Comparison of ENCODE assay signal across 1 cellular context in the genomic region with DNA sequence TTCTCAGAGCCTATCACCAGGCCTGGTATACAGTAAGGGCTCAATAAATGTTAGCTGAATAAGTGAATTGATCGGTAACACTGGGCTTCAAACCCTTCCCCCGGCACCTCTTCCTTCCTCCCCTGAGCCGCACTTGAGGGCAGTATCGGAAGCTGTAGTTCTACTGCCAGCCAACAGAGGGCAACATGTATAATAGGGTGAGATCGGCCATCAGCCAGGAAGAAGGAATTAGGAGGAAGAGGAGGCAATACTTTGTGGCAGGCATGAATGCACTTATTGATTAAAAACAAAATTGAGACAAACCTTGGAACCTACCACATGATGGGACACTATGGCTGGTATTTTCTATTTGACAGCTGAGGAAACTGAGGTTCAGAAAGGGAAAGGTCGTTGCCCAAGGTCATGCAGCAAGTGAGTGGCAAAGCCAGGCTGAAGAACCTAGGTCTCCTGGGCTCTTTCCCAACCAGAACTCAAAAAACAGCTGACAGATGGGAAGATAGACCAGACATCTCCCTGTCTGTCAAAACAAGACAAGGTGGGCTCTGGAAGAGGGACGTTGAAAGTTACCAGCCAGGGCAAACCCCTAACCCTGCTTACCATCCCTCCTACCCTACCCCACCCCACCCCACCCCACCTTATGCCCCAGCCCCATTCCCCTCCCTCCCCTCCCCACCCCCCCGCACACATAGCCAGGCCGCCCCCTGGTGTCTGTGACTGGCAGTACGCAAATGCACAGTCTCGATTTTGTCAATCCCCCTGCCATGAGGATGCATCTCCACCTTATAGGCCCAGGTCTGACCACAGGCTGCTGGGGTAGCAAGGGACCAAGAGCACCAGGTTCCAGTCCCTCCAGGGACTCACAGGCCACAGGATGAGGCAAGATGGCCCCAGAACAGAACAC.
TF ChIP-seq lines count a peak whose summit lies in the region.

No MANE protein-coding gene starts in this region.

TF ChIP-seq in K562, 482 proteins besides CTCF, POLR2A, EP300 and RAD21 (continued from another document and continues in another):
- TF ChIP-seq ZNF133 (CRISPR knock-in tag; IDR thresholded peaks at IDR 0.05) (no peak), ELK3 (CRISPR knock-in tag; IDR thresholded peaks at IDR 0.05) (no peak), ZNF12 (CRISPR knock-in tag; IDR thresholded peaks at IDR 0.05) (no peak), HMG20A (CRISPR knock-in tag; conservative IDR thresholded peaks at IDR 0.05) (no peak), NCOA4 (IDR thresholded peaks at IDR 0.05; ENCODE audit: partially characterized antibody) (no peak), SAFB2 (IDR thresholded peaks at IDR 0.05; ENCODE audit: borderline replicate concordance, low read depth, low read length, severe bottlenecking) (no peak), FOXJ2 (tag; IDR thresholded peaks at IDR 0.05) (no peak), EWSR1 (IDR thresholded peaks at IDR 0.05; ENCODE audit: borderline replicate concordance, low read depth, partially characterized antibody) (no peak), PRMT5 (CRISPR knock-in tag; IDR thresholded peaks at IDR 0.05) (no peak), ZNF197 (CRISPR knock-in tag; IDR thresholded peaks at IDR 0.05; ENCODE audit: low read depth) (peak; percentile 82; the same call in 1 of the 2 replicates), ZNF41 (CRISPR knock-in tag; conservative IDR thresholded peaks at IDR 0.05) (no peak), ZNF77 (CRISPR knock-in tag; IDR thresholded peaks at IDR 0.05) (no peak), PCBP1 (IDR thresholded peaks at IDR 0.05; ENCODE audit: low read depth, low read length, poor library complexity, severe bottlenecking) (no peak), ILK (tag; IDR thresholded peaks at IDR 0.05; ENCODE audit: borderline replicate concordance, low read depth) (no peak), GTF2F1 (IDR thresholded peaks at IDR 0.05; ENCODE audit: low read depth, low read length) (0 out of 2 replicates have a peak, but pooled peaks have one; percentile 26), TCF3 (CRISPR knock-in tag; IDR thresholded peaks at IDR 0.05) (no peak), HNRNPLL (IDR thresholded peaks at IDR 0.05; ENCODE audit: low read depth, low read length, poor library complexity, severe bottlenecking) (no peak), FOXP1 (CRISPR knock-in tag; IDR thresholded peaks at IDR 0.05) (no peak), NCOR1 (IDR thresholded peaks at IDR 0.05) (no peak), IRF1 (CRISPR knock-in tag; IDR thresholded peaks at IDR 0.05; ENCODE audit: borderline replicate concordance) (no peak), TCFL5 (CRISPR knock-in tag; conservative IDR thresholded peaks at IDR 0.05) (no peak), ELK1 (CRISPR knock-in tag; IDR thresholded peaks at IDR 0.05) (no peak), SLC30A9 (CRISPR knock-in tag; IDR thresholded peaks at IDR 0.05) (no peak), RUNX1 (IDR thresholded peaks at IDR 0.05; ENCODE audit: low read depth) (no peak), STAT5B (CRISPR knock-in tag; IDR thresholded peaks at IDR 0.05) (no peak), HDAC3 (IDR thresholded peaks at IDR 0.05; ENCODE audit: borderline replicate concordance, partially characterized antibody) (no peak), PHB2 (IDR thresholded peaks at IDR 0.05; ENCODE audit: low read depth) (no peak), FOXA1 (IDR thresholded peaks at IDR 0.05; ENCODE audit: borderline replicate concordance) (no peak), NR2F6 (CRISPR knock-in tag; IDR thresholded peaks at IDR 0.05) (no peak), E2F3 (CRISPR knock-in tag; IDR thresholded peaks at IDR 0.05) (no peak), NELFE (IDR thresholded peaks at IDR 0.05; ENCODE audit: insufficient read depth, insufficient read length) (no peak), CBX1 (IDR thresholded peaks at IDR 0.05; ENCODE audit: low read depth) (no peak; the same call in 1 of the 2 replicates), HNRNPK (IDR thresholded peaks at IDR 0.05; ENCODE audit: low read depth, low read length, poor library complexity, severe bottlenecking) (no peak), SIN3B (IDR thresholded peaks at IDR 0.05; ENCODE audit: low read depth) (no peak), ZNF592 (IDR thresholded peaks at IDR 0.05) (no peak), ZNF830 (CRISPR knock-in tag; IDR thresholded peaks at IDR 0.05) (no peak), TBL1XR1 (IDR thresholded peaks at IDR 0.05; ENCODE audit: low read length in 2 of 2) (no peak)
- TF ChIP-seq, protein P1, sequence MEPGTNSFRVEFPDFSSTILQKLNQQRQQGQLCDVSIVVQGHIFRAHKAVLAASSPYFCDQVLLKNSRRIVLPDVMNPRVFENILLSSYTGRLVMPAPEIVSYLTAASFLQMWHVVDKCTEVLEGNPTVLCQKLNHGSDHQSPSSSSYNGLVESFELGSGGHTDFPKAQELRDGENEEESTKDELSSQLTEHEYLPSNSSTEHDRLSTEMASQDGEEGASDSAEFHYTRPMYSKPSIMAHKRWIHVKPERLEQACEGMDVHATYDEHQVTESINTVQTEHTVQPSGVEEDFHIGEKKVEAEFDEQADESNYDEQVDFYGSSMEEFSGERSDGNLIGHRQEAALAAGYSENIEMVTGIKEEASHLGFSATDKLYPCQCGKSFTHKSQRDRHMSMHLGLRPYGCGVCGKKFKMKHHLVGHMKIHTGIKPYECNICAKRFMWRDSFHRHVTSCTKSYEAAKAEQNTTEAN (CRISPR knock-in tag; IDR thresholded peaks at IDR 0.05): no peak
- TF ChIP-seq, protein P2, sequence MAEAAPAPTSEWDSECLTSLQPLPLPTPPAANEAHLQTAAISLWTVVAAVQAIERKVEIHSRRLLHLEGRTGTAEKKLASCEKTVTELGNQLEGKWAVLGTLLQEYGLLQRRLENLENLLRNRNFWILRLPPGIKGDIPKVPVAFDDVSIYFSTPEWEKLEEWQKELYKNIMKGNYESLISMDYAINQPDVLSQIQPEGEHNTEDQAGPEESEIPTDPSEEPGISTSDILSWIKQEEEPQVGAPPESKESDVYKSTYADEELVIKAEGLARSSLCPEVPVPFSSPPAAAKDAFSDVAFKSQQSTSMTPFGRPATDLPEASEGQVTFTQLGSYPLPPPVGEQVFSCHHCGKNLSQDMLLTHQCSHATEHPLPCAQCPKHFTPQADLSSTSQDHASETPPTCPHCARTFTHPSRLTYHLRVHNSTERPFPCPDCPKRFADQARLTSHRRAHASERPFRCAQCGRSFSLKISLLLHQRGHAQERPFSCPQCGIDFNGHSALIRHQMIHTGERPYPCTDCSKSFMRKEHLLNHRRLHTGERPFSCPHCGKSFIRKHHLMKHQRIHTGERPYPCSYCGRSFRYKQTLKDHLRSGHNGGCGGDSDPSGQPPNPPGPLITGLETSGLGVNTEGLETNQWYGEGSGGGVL (CRISPR knock-in tag; IDR thresholded peaks at IDR 0.05): no peak
- TF ChIP-seq, protein P3, sequence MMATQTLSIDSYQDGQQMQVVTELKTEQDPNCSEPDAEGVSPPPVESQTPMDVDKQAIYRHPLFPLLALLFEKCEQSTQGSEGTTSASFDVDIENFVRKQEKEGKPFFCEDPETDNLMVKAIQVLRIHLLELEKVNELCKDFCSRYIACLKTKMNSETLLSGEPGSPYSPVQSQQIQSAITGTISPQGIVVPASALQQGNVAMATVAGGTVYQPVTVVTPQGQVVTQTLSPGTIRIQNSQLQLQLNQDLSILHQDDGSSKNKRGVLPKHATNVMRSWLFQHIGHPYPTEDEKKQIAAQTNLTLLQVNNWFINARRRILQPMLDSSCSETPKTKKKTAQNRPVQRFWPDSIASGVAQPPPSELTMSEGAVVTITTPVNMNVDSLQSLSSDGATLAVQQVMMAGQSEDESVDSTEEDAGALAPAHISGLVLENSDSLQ (IDR thresholded peaks at IDR 0.05): peak; percentile 32; the same call in 1 of the 2 replicates
- TF ChIP-seq, protein P4, sequence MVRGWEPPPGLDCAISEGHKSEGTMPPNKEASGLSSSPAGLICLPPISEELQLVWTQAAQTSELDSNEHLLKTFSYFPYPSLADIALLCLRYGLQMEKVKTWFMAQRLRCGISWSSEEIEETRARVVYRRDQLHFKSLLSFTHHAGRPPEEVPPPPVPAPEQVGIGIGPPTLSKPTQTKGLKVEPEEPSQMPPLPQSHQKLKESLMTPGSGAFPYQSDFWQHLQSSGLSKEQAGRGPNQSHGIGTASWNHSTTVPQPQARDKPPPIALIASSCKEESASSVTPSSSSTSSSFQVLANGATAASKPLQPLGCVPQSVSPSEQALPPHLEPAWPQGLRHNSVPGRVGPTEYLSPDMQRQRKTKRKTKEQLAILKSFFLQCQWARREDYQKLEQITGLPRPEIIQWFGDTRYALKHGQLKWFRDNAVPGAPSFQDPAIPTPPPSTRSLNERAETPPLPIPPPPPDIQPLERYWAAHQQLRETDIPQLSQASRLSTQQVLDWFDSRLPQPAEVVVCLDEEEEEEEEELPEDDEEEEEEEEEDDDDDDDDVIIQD (CRISPR knock-in tag; IDR thresholded peaks at IDR 0.05): no peak
- TF ChIP-seq, protein P5, sequence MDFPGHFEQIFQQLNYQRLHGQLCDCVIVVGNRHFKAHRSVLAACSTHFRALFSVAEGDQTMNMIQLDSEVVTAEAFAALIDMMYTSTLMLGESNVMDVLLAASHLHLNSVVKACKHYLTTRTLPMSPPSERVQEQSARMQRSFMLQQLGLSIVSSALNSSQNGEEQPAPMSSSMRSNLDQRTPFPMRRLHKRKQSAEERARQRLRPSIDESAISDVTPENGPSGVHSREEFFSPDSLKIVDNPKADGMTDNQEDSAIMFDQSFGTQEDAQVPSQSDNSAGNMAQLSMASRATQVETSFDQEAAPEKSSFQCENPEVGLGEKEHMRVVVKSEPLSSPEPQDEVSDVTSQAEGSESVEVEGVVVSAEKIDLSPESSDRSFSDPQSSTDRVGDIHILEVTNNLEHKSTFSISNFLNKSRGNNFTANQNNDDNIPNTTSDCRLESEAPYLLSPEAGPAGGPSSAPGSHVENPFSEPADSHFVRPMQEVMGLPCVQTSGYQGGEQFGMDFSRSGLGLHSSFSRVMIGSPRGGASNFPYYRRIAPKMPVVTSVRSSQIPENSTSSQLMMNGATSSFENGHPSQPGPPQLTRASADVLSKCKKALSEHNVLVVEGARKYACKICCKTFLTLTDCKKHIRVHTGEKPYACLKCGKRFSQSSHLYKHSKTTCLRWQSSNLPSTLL (IDR thresholded peaks at IDR 0.05): no peak
